Comparison of ENCODE assay signal across 9 cellular contexts in the genomic region with DNA sequence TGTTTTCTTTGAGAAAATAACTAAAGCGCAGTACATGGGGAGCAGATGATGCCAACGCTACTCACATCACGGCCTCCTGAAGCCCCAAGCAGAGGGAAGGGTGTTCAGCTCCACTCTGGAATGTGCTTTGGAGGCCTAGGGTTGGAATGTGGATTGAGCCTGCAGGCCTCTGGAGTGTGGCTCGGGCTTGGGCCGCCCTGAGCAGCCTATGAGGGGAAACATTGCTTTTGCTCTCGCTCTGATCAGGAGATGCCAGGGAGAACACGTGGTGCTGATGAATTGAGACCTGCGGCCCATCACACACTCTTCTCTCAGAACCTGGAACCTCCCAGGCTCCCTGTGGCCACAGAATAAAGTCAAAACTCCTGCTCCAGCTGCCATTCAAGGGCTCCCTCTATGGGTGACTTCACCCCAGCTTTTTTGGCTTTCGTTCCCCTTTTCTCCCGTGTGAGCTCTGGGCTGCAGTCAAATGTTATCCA. TPM values are rescaled to one million over a fixed set of nuclear protein-coding genes. Genes with fewer than 3 reads are reported as not detected.
A peak's percentile ranks its signal among the peaks of the same experiment; 100 is the strongest.
DNase-seq lines count a peak whose midpoint lies in the region; ATAC-seq and TF ChIP-seq lines count a peak whose summit lies in the region.
"Had no signal": no experiment of that assay in that cellular context is flagged by ENCODE, and none has a peak within 500 bp of the region (broad histone marks: within the 10 kb centered on the region; RNA-seq: fewer than 3 reads in every experiment).

No MANE protein-coding gene starts in this region.

- intact Hi-C loops in activated CD4-positive, alpha-beta T cell treated with anti-CD3 and anti-CD28 coated beads for 36 hours (cut with DNase I, micrococcal nuclease): loop anchor here (10.0 kb wide), 2 partner anchors 95 to 505 kb away; a partner anchor contains a TSS

- H3K4me1 ChIP-seq in foreskin keratinocyte (no peaks in the 10 kb centered on the region), rectal smooth muscle tissue (ENCODE audit: control insufficient read depth, insufficient read depth, low read length) (peaks cover 37% of the 10 kb centered on the region)

- H3K27me3 Mint-ChIP-seq in activated CD4-positive, alpha-beta T cell treated with anti-CD3 and anti-CD28 coated beads for 36 hours: no peaks in the 10 kb centered on the region

- H3K4me3 Mint-ChIP-seq in activated CD4-positive, alpha-beta T cell treated with anti-CD3 and anti-CD28 coated beads for 36 hours: no peak overlapping the region

- H3K27ac ChIP-seq in foreskin keratinocyte (no peak overlapping the region), rectal smooth muscle tissue (ENCODE audit: low read depth, low read length) (peak overlapping the region; percentile 77)

- H3K4me1 Mint-ChIP-seq in activated CD4-positive, alpha-beta T cell treated with anti-CD3 and anti-CD28 coated beads for 36 hours: peaks cover 30% of the 10 kb centered on the region

- H3K4me3 ChIP-seq in rectal smooth muscle tissue (ENCODE audit: low read length): no peak overlapping the region

- peak; percentile 33 for DNase-seq in activated CD4-positive, alpha-beta T cell treated with anti-CD3 and anti-CD28 coated beads for 36 hours
- no peak for DNase-seq in activated CD4-positive, alpha-beta T cell treated with anti-CD3 and anti-CD28 coated beads, Interleukin-2, amount 50 U/mL, for 1 hour
- DNase-seq in SK-N-DZ (ENCODE audit: low spot score) (peak; percentile 6), foreskin keratinocyte (peak in 1 of 2 donors; percentile 22), NCI-H2081 treated with DMSO at 0.1 percent for 48 hours (lab: John Stamatoyannopoulos, UW) (no peak)

- no peaks in the 10 kb centered on the region for H3K36me3 Mint-ChIP-seq in activated CD4-positive, alpha-beta T cell treated with anti-CD3 and anti-CD28 coated beads for 36 hours (ENCODE audit: low read depth)

- H3K27ac Mint-ChIP-seq in activated CD4-positive, alpha-beta T cell treated with anti-CD3 and anti-CD28 coated beads for 36 hours: no peak overlapping the region

- H3K9ac ChIP-seq in rectal smooth muscle tissue (ENCODE audit: low read length): no peak overlapping the region

- TF ChIP-seq CTCF in foreskin keratinocyte (conservative IDR thresholded peaks at IDR 0.05): peak; percentile 69

- no peaks in the 10 kb centered on the region for H3K9me3 Mint-ChIP-seq in activated CD4-positive, alpha-beta T cell treated with anti-CD3 and anti-CD28 coated beads for 36 hours (ENCODE audit: low read depth)

- peak; percentile 55 for ATAC-seq in activated CD4-positive, alpha-beta T cell treated with anti-CD3 and anti-CD28 coated beads for 36 hours
- ATAC-seq in foreskin keratinocyte (peak; percentile 47), GM21723 (IDR thresholded peaks at IDR 0.05; ENCODE audit: unreplicated experiment) (no peak), HG02588 (IDR thresholded peaks at IDR 0.05; ENCODE audit: unreplicated experiment) (no peak)

- POLR2A ChIA-PET in activated CD4-positive, alpha-beta T cell treated with anti-CD3 and anti-CD28 coated beads for 36 hours (lab: Charles Lee): no interaction called here

- H3K27me3 ChIP-seq in foreskin keratinocyte (no peaks in the 10 kb centered on the region), rectal smooth muscle tissue (ENCODE audit: control insufficient read depth, insufficient read depth, low read length) (no peaks in the 10 kb centered on the region)

- H3K36me3 ChIP-seq in rectal smooth muscle tissue (ENCODE audit: control insufficient read depth, insufficient read depth, low read length): no peaks in the 10 kb centered on the region

- CTCF ChIA-PET in activated CD4-positive, alpha-beta T cell treated with anti-CD3 and anti-CD28 coated beads for 36 hours (lab: Charles Lee): interaction anchor here (0.7 to 1.5 kb wide), 7 partner anchors 12 to 156 kb away, joined by 3 to 5 read pairs (median 3); a partner anchor contains a TSS

RNA-seq across cellular contexts. Expression of a gene that starts 23.3 kb away (rescaled TPM):
- under 1 TPM; 0.46 to 0.63 TPM for total RNA-seq in activated CD4-positive, alpha-beta T cell treated with anti-CD3 and anti-CD28 coated beads for 36 hours
- 0.65 and 0.70 TPM in 2 replicates for polyA plus RNA-seq in SK-N-DZ (2014; cell fraction: cytosol; rRNA removed)
- 2.4 TPM in 1 of 2 replicates, not detected in the other for polyA plus RNA-seq in SK-N-DZ (2014; cell fraction: nucleus; rRNA removed)
- 0.32 TPM in 1 of 2 replicates, not detected in the other for total RNA-seq in foreskin keratinocyte
- 0.18 and 0.25 TPM in 2 replicates for polyA plus RNA-seq in foreskin keratinocyte

RNA-seq across cellular contexts. Expression of a gene that starts 47.2 kb away (rescaled TPM):
- not detected for total RNA-seq in activated CD4-positive, alpha-beta T cell treated with anti-CD3 and anti-CD28 coated beads for 36 hours
- 0.19 TPM in 1 of 2 replicates, not detected in the other for polyA plus RNA-seq in SK-N-DZ (2014; cell fraction: cytosol; rRNA removed)
- polyA plus RNA-seq in SK-N-DZ (2014; cell fraction: nucleus; rRNA removed): 1.1 TPM in 1 of 2 replicates, not detected in the other
- total RNA-seq in foreskin keratinocyte: not detected in 2 replicates
- not detected in 2 replicates for polyA plus RNA-seq in foreskin keratinocyte
- total RNA-seq: T-helper 2 cell treated with Interferon-gamma antibody and Interleukin-4, amounts not matched to agents 100 ng/mL and 5 ng/mL, for 36 hours had no signal

RNA-seq across cellular contexts. Expression of a gene that starts 54.5 kb away (rescaled TPM):
- total RNA-seq in activated CD4-positive, alpha-beta T cell treated with anti-CD3 and anti-CD28 coated beads for 36 hours: 10 to 100 TPM; 74.9 to 77.8 TPM
- polyA plus RNA-seq in SK-N-DZ (2014; cell fraction: cytosol; rRNA removed): 140 and 157 TPM in 2 replicates
- polyA plus RNA-seq in SK-N-DZ (2014; cell fraction: nucleus; rRNA removed): 59.7 and 92.3 TPM in 2 replicates
- total RNA-seq in foreskin keratinocyte: 236 and 243 TPM in 2 replicates
- polyA plus RNA-seq in foreskin keratinocyte: 183 and 201 TPM in 2 replicates

RNA-seq across cellular contexts. Expression of a gene that starts 59.5 kb away (rescaled TPM):
- total RNA-seq in activated CD4-positive, alpha-beta T cell treated with anti-CD3 and anti-CD28 coated beads for 36 hours: under 1 TPM; 0.64 to 0.65 TPM
- polyA plus RNA-seq in SK-N-DZ (2014; cell fraction: cytosol; rRNA removed): not detected in 2 replicates
- not detected in 2 replicates for polyA plus RNA-seq in SK-N-DZ (2014; cell fraction: nucleus; rRNA removed)
- total RNA-seq in foreskin keratinocyte: 0.20 and 0.21 TPM in 2 replicates
- polyA plus RNA-seq in foreskin keratinocyte: 0.04 and 0.11 TPM in 2 replicates

Comparison
In these comparisons a context has a peak if more than half of its experiments do, and no peak if none do; other contexts are left out.
1. DNase-seq: peak in activated CD4-positive, alpha-beta T cell treated with anti-CD3 and anti-CD28 coated beads for 36 hours (single experiment) and SK-N-DZ (single experiment); none in activated CD4-positive, alpha-beta T cell treated with anti-CD3 and anti-CD28 coated beads, Interleukin-2, amount 50 U/mL, for 1 hour (single experiment) and NCI-H2081 treated with DMSO at 0.1 percent for 48 hours (single experiment).
2. ATAC-seq: peak in activated CD4-positive, alpha-beta T cell treated with anti-CD3 and anti-CD28 coated beads for 36 hours (single experiment) and foreskin keratinocyte (single experiment); none in GM21723 (single experiment) and HG02588 (single experiment).